1 cellular context compared by ENCODE assay signal in genomic region chr9:133714606-133715294, GRCh38.
TF ChIP-seq lines count a peak whose summit lies in the region.

No MANE protein-coding gene starts in this region.

TF ChIP-seq in IMR-90, 13 proteins besides CTCF, POLR2A, EP300 and RAD21 (continued from another document):
- peak; percentile 52; the same call in 1 of the 2 replicates for TF ChIP-seq FOS (IDR thresholded peaks at IDR 0.05; ENCODE audit: low read depth, low read length)
- TF ChIP-seq CEBPB (IDR thresholded peaks at IDR 0.05; ENCODE audit: low read depth, low read length) = peak; percentile 71
TF ChIP-seq in IMR-90: peak in this region for 3.
